21 cellular contexts compared by ENCODE assay signal in the genomic region with DNA sequence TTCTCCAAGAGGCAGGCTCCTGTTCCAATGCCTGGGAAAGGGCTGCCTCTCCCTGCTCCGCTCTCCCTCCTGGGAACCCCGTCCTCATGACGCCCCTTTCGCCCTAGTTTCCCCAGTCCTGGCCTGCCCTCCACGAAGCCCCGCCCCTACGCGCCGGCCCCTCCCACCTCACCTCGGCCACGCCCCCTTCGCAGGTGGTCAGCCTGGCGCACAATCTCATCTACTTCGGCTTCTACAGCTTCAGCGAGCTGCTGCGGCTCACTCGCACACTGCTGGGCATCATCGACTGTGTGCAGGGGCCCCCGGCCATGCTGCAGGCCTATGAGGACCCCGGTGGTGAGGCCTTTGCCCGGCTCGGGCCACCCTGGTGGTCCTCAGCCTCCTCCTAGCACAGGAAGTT. TPM values are rescaled to one million over a fixed set of nuclear protein-coding genes. Genes with fewer than 3 reads are reported as not detected.
DNase-seq lines count a peak whose midpoint lies in the region; ATAC-seq, FAIRE-seq and TF ChIP-seq lines count a peak whose summit lies in the region.
"Had no signal": no experiment of that assay in that cellular context is flagged by ENCODE, and none has a peak within 500 bp of the region (broad histone marks: within the 10 kb centered on the region; RNA-seq: fewer than 3 reads in every experiment).

No MANE protein-coding gene starts in this region.

- peaks cover 40% of the 10 kb centered on the region for H3K36me3 Mint-ChIP-seq in endodermal cell (ENCODE audit: low read depth)
- H3K36me3 Mint-ChIP-seq in nephron progenitor cell (ENCODE audit: low read depth), result no peaks in the 10 kb centered on the region

- H3K27me3 ChIP-seq in H7 (ENCODE audit: control insufficient read depth, insufficient read depth, low read length), result no peaks in the 10 kb centered on the region
- H3K27me3 ChIP-seq in endodermal cell (ENCODE audit: control insufficient read depth, insufficient read depth, low read length, poor library complexity, severe bottlenecking), result no peaks in the 10 kb centered on the region
- H3K27me3 ChIP-seq: SJCRH30 had no signal

- FAIRE-seq in A549 (lab: Jason Lieb, UNC), result no peak
- FAIRE-seq: A204.1, D721Med had no signal

- H3K4me1 ChIP-seq in A549 (peaks cover 60% of the 10 kb centered on the region), endodermal cell (ENCODE audit: control insufficient read depth, insufficient read depth, low read length) (no peaks in the 10 kb centered on the region)

- H3K27me3 Mint-ChIP-seq in endodermal cell (ENCODE audit: insufficient read depth) (no peaks in the 10 kb centered on the region), nephron progenitor cell (ENCODE audit: low read depth, poor library complexity) (peaks cover 10% of the 10 kb centered on the region)
- H3K27me3 Mint-ChIP-seq: B cell had no signal

- H3K4me3 Mint-ChIP-seq in endodermal cell, result no peak overlapping the region
- no peak overlapping the region for H3K4me3 Mint-ChIP-seq in nephron progenitor cell
- H3K4me3 Mint-ChIP-seq: B cell, CD14-positive monocyte had no signal

- H3K4me3 ChIP-seq in A549 (no peak overlapping the region), H7 (ENCODE audit: insufficient read depth, low read depth, low read length) (no peak overlapping the region), endodermal cell (ENCODE audit: low read length) (no peak overlapping the region)
- H3K4me3 ChIP-seq: SJCRH30 had no signal

- no peak for ATAC-seq in A549
- ATAC-seq in GM19328 (IDR thresholded peaks at IDR 0.05; ENCODE audit: unreplicated experiment), result no peak
- ATAC-seq in left lobe of liver, result no peak
- ATAC-seq: HCT116 had no signal

- TF ChIP-seq POLR2A in A549 (IDR thresholded peaks at IDR 0.05; ENCODE audit: low read length), result no peak

- TF ChIP-seq RAD21 in A549 (conservative IDR thresholded peaks at IDR 0.05 in 1 of 2, IDR thresholded peaks at IDR 0.05 in 1 of 2), result no peak

- H3K9me3 Mint-ChIP-seq in endodermal cell (no peaks in the 10 kb centered on the region), nephron progenitor cell (no peaks in the 10 kb centered on the region)
- H3K9me3 Mint-ChIP-seq: CD14-positive monocyte had no signal

- WGBS in A549 (ENCODE audit: missing lambda C conversion rate), result 92% methylated on average over 5 of the region's 22 CpGs
- WGBS in endodermal cell (ENCODE audit: insufficient coverage in 1 of 2, insufficient read length in 1 of 2), 2 experiments, result 90 to 94% methylated on average over 8 to 22 of the region's 22 CpGs

- no peak for TF ChIP-seq CTCF in A549 (IDR thresholded peaks at IDR 0.05)
- no peak for TF ChIP-seq CTCF in endodermal cell (conservative IDR thresholded peaks at IDR 0.05)
- no peak for TF ChIP-seq CTCF in nephron progenitor cell (IDR thresholded peaks at IDR 0.05)

- H3K27ac Mint-ChIP-seq in endodermal cell (no peak overlapping the region), nephron progenitor cell (no peak overlapping the region)
- H3K27ac Mint-ChIP-seq: B cell had no signal

- DNase-seq in A549 (ENCODE audit: low read depth in 1 of 2, low spot score in 1 of 2) (no peak), H7 (peak; percentile 99), endodermal cell (peak; percentile 84), nephron progenitor cell (peak; percentile 49), left lobe of liver (ENCODE audit: low spot score) (no peak), NCI-H187 treated with DMSO at 0.1 percent for 48 hours (lab: John Stamatoyannopoulos, UW) (no peak), NCI-H510A treated with DMSO at 0.1 percent for 48 hours (lab: John Stamatoyannopoulos, UW) (no peak)
- DNase-seq: EL; NCI-H1092; NCI-H1436; NCI-H1930; NCI-H524; NCI-H774; NK-92 treated with Interleukin-12 subunit alpha and Interleukin-12 subunit beta, amount 100 ng/mL, for 24 hours; SJCRH30 had no signal

- H3K9ac ChIP-seq in endodermal cell (ENCODE audit: extremely low read depth, low read length, poor library complexity, severe bottlenecking), result no peak overlapping the region

- no peaks in the 10 kb centered on the region for H3K4me1 Mint-ChIP-seq in endodermal cell
- peaks cover 30% of the 10 kb centered on the region for H3K4me1 Mint-ChIP-seq in nephron progenitor cell
- H3K4me1 Mint-ChIP-seq: CD14-positive monocyte had no signal

- CTCF ChIA-PET in A549 (lab: Yijun Ruan, JAX), result interaction anchor here (0.6 to 7.6 kb wide), 6 partner anchors 19 to 90 kb away, joined by 3 to 87 read pairs (median 4); a partner anchor contains a TSS

- 0 out of 3 replicates have a peak overlapping the region, but pooled peaks have one; percentile 23 for H3K4me2 ChIP-seq in A549

- H3K36me3 ChIP-seq in H7 (replicated peaks; ENCODE audit: control insufficient read depth, insufficient read depth, low read length), result peaks cover 14% of the 10 kb centered on the region
- H3K36me3 ChIP-seq in endodermal cell (ENCODE audit: control insufficient read depth, insufficient read depth, low read length), result peaks cover 8% of the 10 kb centered on the region
- H3K36me3 ChIP-seq: SJCRH30 had no signal

- H3K9me3 ChIP-seq in A549 (no peaks in the 10 kb centered on the region), endodermal cell (ENCODE audit: control insufficient read depth, low read length) (no peaks in the 10 kb centered on the region)
- H3K9me3 ChIP-seq: SJCRH30 had no signal

- no peak for TF ChIP-seq EP300 in A549 (IDR thresholded peaks at IDR 0.05)

- POLR2A ChIA-PET in A549 (lab: Yijun Ruan, JAX), result interaction anchor here (1.9 kb wide), 1 partner anchor 81 kb away, joined by 5 read pairs; no protein-coding TSS in a partner anchor

- H3K27ac ChIP-seq in A549, result peak overlapping the region; percentile 66 to 92
- no peak overlapping the region for H3K27ac ChIP-seq in endodermal cell (ENCODE audit: low read depth, low read length)
- H3K27ac ChIP-seq: SJCRH30 had no signal

TF ChIP-seq in A549, 52 proteins besides CTCF, POLR2A, EP300 and RAD21:
- TF ChIP-seq, protein P1, sequence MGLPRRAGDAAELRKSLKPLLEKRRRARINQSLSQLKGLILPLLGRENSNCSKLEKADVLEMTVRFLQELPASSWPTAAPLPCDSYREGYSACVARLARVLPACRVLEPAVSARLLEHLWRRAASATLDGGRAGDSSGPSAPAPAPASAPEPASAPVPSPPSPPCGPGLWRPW (IDR thresholded peaks at IDR 0.05), result no peak
- TF ChIP-seq TP53 (CRISPR knock-in tag; IDR thresholded peaks at IDR 0.05) (no peak), RFX5 (IDR thresholded peaks at IDR 0.05) (no peak), KDM5A (IDR thresholded peaks at IDR 0.05) (no peak), HOXA7 (CRISPR knock-in tag; IDR thresholded peaks at IDR 0.05) (no peak), ZC3H11A (IDR thresholded peaks at IDR 0.05) (no peak), EHF (CRISPR knock-in tag; IDR thresholded peaks at IDR 0.05) (no peak), ZFP36 (IDR thresholded peaks at IDR 0.05; ENCODE audit: borderline replicate concordance, partially characterized antibody) (no peak)
- TF ChIP-seq, protein P2, sequence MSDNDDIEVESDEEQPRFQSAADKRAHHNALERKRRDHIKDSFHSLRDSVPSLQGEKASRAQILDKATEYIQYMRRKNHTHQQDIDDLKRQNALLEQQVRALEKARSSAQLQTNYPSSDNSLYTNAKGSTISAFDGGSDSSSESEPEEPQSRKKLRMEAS (IDR thresholded peaks at IDR 0.05), result no peak
- TF ChIP-seq, protein P3, sequence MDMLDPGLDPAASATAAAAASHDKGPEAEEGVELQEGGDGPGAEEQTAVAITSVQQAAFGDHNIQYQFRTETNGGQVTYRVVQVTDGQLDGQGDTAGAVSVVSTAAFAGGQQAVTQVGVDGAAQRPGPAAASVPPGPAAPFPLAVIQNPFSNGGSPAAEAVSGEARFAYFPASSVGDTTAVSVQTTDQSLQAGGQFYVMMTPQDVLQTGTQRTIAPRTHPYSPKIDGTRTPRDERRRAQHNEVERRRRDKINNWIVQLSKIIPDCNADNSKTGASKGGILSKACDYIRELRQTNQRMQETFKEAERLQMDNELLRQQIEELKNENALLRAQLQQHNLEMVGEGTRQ (IDR thresholded peaks at IDR 0.05), result no peak

RNA-seq across cellular contexts. Expression of a gene that starts 40.5 kb away (rescaled TPM):
- 65.5 and 90.8 TPM in 2 replicates for polyA plus RNA-seq in A549 (2011; rRNA removed)
- 46.0 and 46.7 TPM in 2 replicates for polyA plus RNA-seq in A549 (2012; cell fraction: cytosol; rRNA removed)
- polyA plus RNA-seq in A549 (2012; cell fraction: nucleus; rRNA removed), result 22.9 and 25.5 TPM in 2 replicates
- 78.2 to 82.0 TPM (median 81.4 TPM) in 3 replicates for polyA plus RNA-seq in A549 (2017; fragmentation: RNase III; extraction: RNeasy Plus Mini Kit Qiagen cat#74134 plus additional on column Dnase treatment)
- polyA minus RNA-seq in A549 (2011; rRNA and poly(A)+ RNA removed), result 12.9 and 17.1 TPM in 2 replicates
- total RNA-seq in H7 (2014; rRNA removed; shearing (Covaris generic)), result 67.1 and 93.6 TPM in 2 replicates
- total RNA-seq in endodermal cell, result 100 to 1,000 TPM; 120 to 174 TPM
- 170 TPM for polyA plus RNA-seq in endodermal cell (2013, experiment 1 of 2)
- polyA plus RNA-seq in endodermal cell (2013, experiment 2 of 2), result 163 TPM
- 34.9 TPM for total RNA-seq in left lobe of liver

RNA-seq across cellular contexts. Expression of a gene that starts 49.8 kb away (rescaled TPM):
- polyA plus RNA-seq in A549 (2011; rRNA removed) (17.6 and 19.1 TPM in 2 replicates), A549 (2017; fragmentation: RNase III; extraction: RNeasy Plus Mini Kit Qiagen cat#74134 plus additional on column Dnase treatment) (19.0 to 20.8 TPM (median 20.7 TPM) in 3 replicates)
- 25.0 and 29.1 TPM in 2 replicates for polyA plus RNA-seq in A549 (2012; cell fraction: cytosol; rRNA removed)
- 77.0 and 104 TPM in 2 replicates for polyA plus RNA-seq in A549 (2012; cell fraction: nucleus; rRNA removed)
- polyA minus RNA-seq in A549 (2011; rRNA and poly(A)+ RNA removed), result 29.3 and 39.6 TPM in 2 replicates
- total RNA-seq in H7 (2014; rRNA removed; shearing (Covaris generic)), result 23.4 and 26.0 TPM in 2 replicates
- total RNA-seq in endodermal cell (10 to 100 TPM; 29.6 to 33.3 TPM), left lobe of liver (1.3 TPM)
- 6.0 TPM for polyA plus RNA-seq in endodermal cell (2013, experiment 1 of 2)
- polyA plus RNA-seq in endodermal cell (2013, experiment 2 of 2), result 6.6 TPM
- polyA plus RNA-seq: CD14-positive monocyte had no signal

Comparison
In these comparisons a context has a peak if more than half of its experiments do, and no peak if none do; other contexts are left out.
1. DNase-seq: peak in H7 (single experiment), endodermal cell (single experiment) and nephron progenitor cell (single experiment); none in A549 (0 of 2), left lobe of liver (single experiment), NCI-H187 treated with DMSO at 0.1 percent for 48 hours (single experiment) and NCI-H510A treated with DMSO at 0.1 percent for 48 hours (single experiment).
2. RNA of a gene that starts 49.8 kb away (total RNA-seq): 29.6 to 33.3 TPM in endodermal cell and 23.4 to 26.0 TPM in H7; 1.3 TPM in left lobe of liver (single experiment); every median in the first group is over 10 times any median in the second.